ENCODE assay signal across 15 cellular contexts in the genomic region with DNA sequence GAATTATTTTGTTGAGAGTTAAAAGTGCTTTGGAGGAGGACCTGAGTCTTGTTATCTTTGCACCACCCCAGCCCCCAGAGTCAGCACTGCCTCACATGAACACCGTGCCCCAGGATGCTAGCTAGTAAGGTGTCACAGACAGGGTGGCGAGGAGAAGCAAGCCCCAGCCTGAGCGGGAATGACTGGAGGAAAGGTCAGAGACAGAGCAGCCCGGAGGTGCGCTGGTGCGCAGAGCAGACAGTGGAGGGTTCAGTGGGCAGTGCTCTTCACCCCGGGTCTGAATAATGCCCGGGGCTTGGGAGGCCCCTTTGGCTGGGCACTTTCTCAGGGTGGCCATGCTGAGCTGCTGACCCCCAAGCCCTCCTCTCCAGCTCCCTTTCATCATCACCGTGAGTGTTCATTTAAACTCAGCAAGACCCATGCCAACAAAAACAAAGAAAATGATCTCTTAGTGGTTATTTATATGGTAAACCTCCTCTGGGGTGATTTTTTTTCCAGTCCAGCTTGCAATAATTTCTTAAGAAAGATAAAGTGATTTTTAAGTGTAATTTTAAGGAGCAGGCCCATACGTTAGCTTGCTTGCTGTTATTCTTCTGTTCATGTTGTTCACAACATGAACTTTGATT.
DNase-seq lines count a peak whose midpoint lies in the region; TF ChIP-seq lines count a peak whose summit lies in the region.
"Had no signal": no experiment of that assay in that cellular context is flagged by ENCODE, and none has a peak within 500 bp of the region (broad histone marks: within the 10 kb centered on the region; RNA-seq: fewer than 3 reads in every experiment).

No MANE protein-coding gene starts in this region.

- H3K36me3 Mint-ChIP-seq in nephron (ENCODE audit: low read depth): peaks cover 10% of the 10 kb centered on the region
- H3K36me3 Mint-ChIP-seq: activated CD4-positive, alpha-beta memory T cell treated with anti-CD3 and anti-CD28 coated beads for 36 hours had no signal

- TF ChIP-seq CTCF in choroid plexus epithelial cell (conservative IDR thresholded peaks at IDR 0.05; ENCODE audit: low read depth, low read length): peak; percentile 0
- TF ChIP-seq CTCF in nephron (IDR thresholded peaks at IDR 0.05; ENCODE audit: unreplicated experiment in 3 of 3): no peak
- TF ChIP-seq CTCF in tibial artery (IDR thresholded peaks at IDR 0.05): no peak

- peak overlapping the region in 2 of 3 experiments; percentile 16 to 55 for H3K4me3 Mint-ChIP-seq in nephron
- H3K4me3 Mint-ChIP-seq: activated CD4-positive, alpha-beta memory T cell treated with anti-CD3 and anti-CD28 coated beads for 36 hours had no signal

- peaks cover 61% of the 10 kb centered on the region for H3K4me1 Mint-ChIP-seq in nephron

- no peaks in the 10 kb centered on the region for H3K9me3 Mint-ChIP-seq in nephron
- H3K9me3 Mint-ChIP-seq: activated CD4-positive, alpha-beta memory T cell treated with anti-CD3 and anti-CD28 coated beads for 36 hours had no signal

- peaks cover 0 to 49% (median 47%) of the 10 kb centered on the region in 4 donors for H3K4me1 ChIP-seq in tibial artery
- H3K4me1 ChIP-seq: Peyer's patch had no signal

- H3K27ac ChIP-seq in tibial artery: peak overlapping the region; percentile 57 to 74
- H3K27ac ChIP-seq: BLaER1 treated with 17β-estradiol and CSF1 and Interleukin-3, amounts not matched to agents 10 nM and 100 nM; Peyer's patch had no signal

- H3K36me3 ChIP-seq in tibial artery: no peaks in the 10 kb centered on the region
- H3K36me3 ChIP-seq: Peyer's patch, thoracic aorta had no signal

- no peaks in the 10 kb centered on the region for H3K27me3 ChIP-seq in tibial artery
- H3K27me3 ChIP-seq: BLaER1 treated with 17β-estradiol and CSF1 and Interleukin-3, amounts not matched to agents 10 nM and 100 nM; Peyer's patch had no signal

- in situ Hi-C loops in KBM-7 (cut with MboI; ENCODE audit: low pct_unique_long_range_greater_than_20kb, low sequenced_read_pairs): no loop called here

- H3K4me3 ChIP-seq in choroid plexus epithelial cell (ENCODE audit: low read depth, low read length): no peak overlapping the region
- no peak overlapping the region for H3K4me3 ChIP-seq in tibial artery
- H3K4me3 ChIP-seq: BLaER1 treated with 17β-estradiol and CSF1 and Interleukin-3, amounts not matched to agents 10 nM and 100 nM; Peyer's patch; skin epidermis had no signal

- intact Hi-C loops in tibial artery (cut with DNase I; ENCODE audit: low total_unique reads): no loop called here

- H3K27me3 Mint-ChIP-seq in nephron (ENCODE audit: low read depth): no peaks in the 10 kb centered on the region
- H3K27me3 Mint-ChIP-seq: activated CD4-positive, alpha-beta memory T cell treated with anti-CD3 and anti-CD28 coated beads for 36 hours had no signal

- H3K27ac Mint-ChIP-seq in nephron: peak overlapping the region; percentile 92 to 98 (median 94)
- H3K27ac Mint-ChIP-seq: activated CD4-positive, alpha-beta memory T cell treated with anti-CD3 and anti-CD28 coated beads for 36 hours had no signal

- H3K9me3 ChIP-seq in tibial artery: no peaks in the 10 kb centered on the region
- H3K9me3 ChIP-seq: Peyer's patch, thoracic aorta had no signal

- DNase-seq in RPMI7951 (ENCODE audit: low read depth) (peak; percentile 35), choroid plexus epithelial cell (ENCODE audit: low read depth) (peak; percentile 94), tibial artery (no peak), medulla oblongata (ENCODE audit: extremely low spot score) (no peak), epidermal melanocyte (ENCODE audit: insufficient read length, low spot score) (no peak), KBM-7 (no peak)
- DNase-seq: activated CD4-positive, alpha-beta memory T cell treated with anti-CD3 and anti-CD28 coated beads for 36 hours; DMS53; glutamatergic neuron; NCI-H748 treated with DMSO at 0.1 percent for 48 hours had no signal

Comparison
In these comparisons a context has a peak if more than half of its experiments do, and no peak if none do; other contexts are left out.
1. DNase-seq: peak in RPMI7951 (single experiment) and choroid plexus epithelial cell (single experiment); none in tibial artery (0 of 2), medulla oblongata (single experiment), epidermal melanocyte (single experiment) and KBM-7 (single experiment).